Comparison of ENCODE assay signal across 28 cellular contexts in genomic region chr14:90747909-90748308, GRCh38.
"Had no signal": no experiment of that assay in that cellular context is flagged by ENCODE, and none has a peak within 500 bp of the region (broad histone marks: within the 10 kb centered on the region; RNA-seq: fewer than 3 reads in every experiment).

No MANE protein-coding gene starts in this region.

- DNase-seq: hypothalamus; immature natural killer cell; left ventricle myocardium inferior; mesendoderm; naive B cell; natural killer cell; nephron progenitor cell; occipital lobe; retina; right cardiac atrium; sigmoid colon; stimulated activated CD4-positive, alpha-beta T cell treated with anti-CD3 and anti-CD28 coated beads, Interleukin-1b, Interleukin-23, amount 100 ng/mL, for 48 hours; stimulated activated CD4-positive, alpha-beta T cell treated with anti-CD3 and anti-CD28 coated beads, Interleukin-2, amount 100 ng/mL, for 48 hours; stimulated activated CD4-positive, alpha-beta T cell treated with anti-CD3 and anti-CD28 coated beads, Interleukin-4, amount 100 ng/mL, for 4 hours; stimulated activated CD8-positive, alpha-beta memory T cell treated with anti-CD3 and anti-CD28 coated beads, Interleukin-4, amount 100 ng/mL, for 48 hours; stimulated activated naive CD4-positive, alpha-beta T cell treated with Interleukin-2 at 50 U/mL for 16 hours; stimulated activated naive CD8-positive, alpha-beta T cell treated with anti-CD3 and anti-CD28 coated beads, Interleukin-15, amount 100 ng/mL, for 72 hours; substantia nigra; uterus had no signal

- H3K4me3 Mint-ChIP-seq: immature natural killer cell; mesothelial cell of epicardium; natural killer cell; nephron progenitor cell; neural progenitor cell; stimulated activated memory B cell treated with anti-CD40 and anti-IgM and Interleukin-4, amounts not matched to agents 10 μg/mL and 1 μg/mL and 100 μg/mL, for 72 hours; stimulated activated naive CD8-positive, alpha-beta T cell treated with anti-CD3 and anti-CD28 coated beads, Interleukin-15, amount 100 ng/mL, for 72 hours; type B pancreatic cell had no signal

- ATAC-seq: natural killer cell; right cardiac atrium; stimulated activated memory B cell treated with anti-CD40 and anti-IgM and Interleukin-4, amounts not matched to agents 10 μg/mL and 1 μg/mL and 100 μg/mL, for 72 hours; stimulated activated naive CD8-positive, alpha-beta T cell treated with anti-CD3 and anti-CD28 coated beads, Interleukin-15, amount 100 ng/mL, for 72 hours had no signal

- H3K4me1 ChIP-seq: neural progenitor cell, uterus had no signal

- H3K4me3 ChIP-seq: left ventricle myocardium inferior, lung, neural progenitor cell, sigmoid colon, smooth muscle cell, tibial nerve, uterus had no signal

- H3K36me3 ChIP-seq: left ventricle myocardium inferior, neural progenitor cell, neutrophil, sigmoid colon, uterus had no signal

- H3K9ac ChIP-seq: neural progenitor cell had no signal

- H3K27me3 ChIP-seq: neural progenitor cell, neutrophil, sigmoid colon, tibial nerve, uterus had no signal

- H3K9me3 ChIP-seq: neutrophil, sigmoid colon, uterus had no signal

- H3K27ac Mint-ChIP-seq: immature natural killer cell; mesothelial cell of epicardium; naive B cell; natural killer cell; nephron progenitor cell; neural progenitor cell; progenitor cell of endocrine pancreas; stimulated activated memory B cell treated with anti-CD40 and anti-IgM and Interleukin-4, amounts not matched to agents 10 μg/mL and 1 μg/mL and 100 μg/mL, for 72 hours; stimulated activated naive CD8-positive, alpha-beta T cell treated with anti-CD3 and anti-CD28 coated beads, Interleukin-15, amount 100 ng/mL, for 72 hours; type B pancreatic cell had no signal

- H3K27me3 Mint-ChIP-seq: progenitor cell of endocrine pancreas; stimulated activated naive CD8-positive, alpha-beta T cell treated with anti-CD3 and anti-CD28 coated beads, Interleukin-15, amount 100 ng/mL, for 72 hours; type B pancreatic cell had no signal

- H3K4me1 Mint-ChIP-seq: immature natural killer cell; naive B cell; natural killer cell; nephron progenitor cell; neural progenitor cell; stimulated activated memory B cell treated with anti-CD40 and anti-IgM and Interleukin-4, amounts not matched to agents 10 μg/mL and 1 μg/mL and 100 μg/mL, for 72 hours; stimulated activated naive CD8-positive, alpha-beta T cell treated with anti-CD3 and anti-CD28 coated beads, Interleukin-15, amount 100 ng/mL, for 72 hours had no signal

- H3K36me3 Mint-ChIP-seq: stimulated activated memory B cell treated with anti-CD40 and anti-IgM and Interleukin-4, amounts not matched to agents 10 μg/mL and 1 μg/mL and 100 μg/mL, for 72 hours had no signal

- H3K27ac ChIP-seq: left ventricle myocardium inferior, neural progenitor cell, neutrophil, sigmoid colon, tibial nerve, uterus had no signal
